8 cellular contexts compared by ENCODE assay signal in the genomic region with DNA sequence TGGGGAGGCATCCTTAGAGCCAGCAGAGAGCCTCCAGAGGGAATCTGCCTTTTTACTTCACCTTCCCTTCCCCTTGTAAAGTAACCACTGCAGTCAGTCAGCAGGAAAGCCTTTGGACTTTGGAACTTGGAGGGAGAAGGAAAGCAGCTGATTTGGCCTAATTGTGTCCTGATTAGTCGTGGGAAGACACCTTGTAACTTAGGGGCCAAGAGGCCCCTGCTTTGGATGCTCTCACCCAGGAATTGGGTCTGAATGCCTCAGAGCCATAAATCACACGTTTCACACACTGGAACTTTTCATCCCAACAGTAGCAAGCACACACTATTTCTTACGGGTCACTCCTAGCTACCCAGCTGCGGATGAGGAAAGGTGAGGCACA.
DNase-seq lines count a peak whose midpoint lies in the region; ATAC-seq and TF ChIP-seq lines count a peak whose summit lies in the region.

No MANE protein-coding gene starts in this region.

- DNase-seq in GM12864 (ENCODE audit: low read depth) (no peak), T-cell (peak in 1 of 34 experiments; percentile 8), left ventricle myocardium inferior (no peak), retinal pigment epithelial cell (ENCODE audit: low read depth) (no peak), GM13976 (ENCODE audit: low spot score) (no peak), NCI-H2029 treated with DMSO at 0.1 percent for 48 hours (lab: John Stamatoyannopoulos, UW) (no peak), NCI-H226 (no peak)

- H3K36me3 Mint-ChIP-seq in T-cell, result no peaks in the 10 kb centered on the region

- intact Hi-C loops in left ventricle myocardium inferior (cut with micrococcal nuclease), result no loop called here

- POLR2A ChIA-PET in T-cell (lab: Charles Lee), result no interaction called here

- peak overlapping the region; percentile 75 to 76 (median 75) for H3K4me3 Mint-ChIP-seq in T-cell

- peaks cover 10 to 19% (median 11%) of the 10 kb centered on the region in 3 donors for H3K4me1 Mint-ChIP-seq in T-cell

- ATAC-seq in T-cell (replicated peaks in 1 of 4), result no peak
- no peak for ATAC-seq in esophagus mucosa

- peaks cover 16% of the 10 kb centered on the region for H3K4me1 ChIP-seq in left ventricle myocardium inferior

- no peaks in the 10 kb centered on the region for H3K9me3 ChIP-seq in left ventricle myocardium inferior (replicated peaks)

- CTCF ChIA-PET in T-cell (lab: Charles Lee), result interaction anchor here in 1 of 2 donors (0.6 to 2.1 kb wide), 12 partner anchors 10 to 1293 kb away, joined by 3 to 11 read pairs (median 4); no protein-coding TSS in a partner anchor

- no peaks in the 10 kb centered on the region for H3K27me3 ChIP-seq in left ventricle myocardium inferior (ENCODE audit: low read depth)

- H3K4me3 ChIP-seq in GM12864 (ENCODE audit: low read depth, low read length) (peak overlapping the region; percentile 48), left ventricle myocardium inferior (peak overlapping the region; percentile 55), retinal pigment epithelial cell (ENCODE audit: low read length) (peak overlapping the region; percentile 36)

- H3K9me3 Mint-ChIP-seq in T-cell, result no peaks in the 10 kb centered on the region

- H3K27me3 Mint-ChIP-seq in T-cell, result no peaks in the 10 kb centered on the region

- TF ChIP-seq CTCF in GM12864 (IDR thresholded peaks at IDR 0.05; ENCODE audit: low read depth, low read length, missing control alignments) (no peak), left ventricle myocardium inferior (IDR thresholded peaks at IDR 0.05; ENCODE audit: borderline replicate concordance) (no peak), retinal pigment epithelial cell (conservative IDR thresholded peaks at IDR 0.05; ENCODE audit: low read depth, low read length) (no peak), GM13976 (IDR thresholded peaks at IDR 0.05; ENCODE audit: borderline replicate concordance, control extremely low read depth, extremely low read depth, insufficient read depth, missing control alignments) (no peak)

- peak overlapping the region; percentile 78 to 90 for H3K27ac Mint-ChIP-seq in T-cell

- H3K36me3 ChIP-seq in left ventricle myocardium inferior, result no peaks in the 10 kb centered on the region

- in situ Hi-C loops in GM13976 (cut with MboI; ENCODE audit: low sequenced_read_pairs, unreplicated experiment), result loop anchor here (25.0 kb wide), 1 partner anchor 150 kb away; no protein-coding TSS in a partner anchor

- peak overlapping the region; percentile 58 for H3K27ac ChIP-seq in left ventricle myocardium inferior (replicated peaks)
